Comparison of ENCODE assay signal across 1 cellular context in the genomic region with DNA sequence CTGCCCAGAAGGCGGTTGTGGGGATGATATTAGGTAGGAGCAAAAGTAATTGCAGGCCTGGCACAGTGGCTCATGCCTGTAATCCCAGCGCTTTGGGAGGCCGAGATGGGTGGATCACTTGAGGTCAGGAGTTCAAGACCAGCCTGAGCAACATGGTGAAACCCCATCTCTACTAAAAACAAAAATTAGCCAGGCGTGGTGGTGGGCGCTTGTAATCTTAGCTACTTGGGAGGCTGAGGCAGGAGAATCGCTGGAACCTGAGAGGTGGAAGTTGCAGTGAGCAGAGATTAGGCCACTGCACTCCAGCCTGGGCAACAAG.
TF ChIP-seq lines count a peak whose summit lies in the region.

No MANE protein-coding gene starts in this region.

TF ChIP-seq in GM12878, 131 proteins besides CTCF, POLR2A, EP300 and RAD21:
- TF ChIP-seq, protein P1, sequence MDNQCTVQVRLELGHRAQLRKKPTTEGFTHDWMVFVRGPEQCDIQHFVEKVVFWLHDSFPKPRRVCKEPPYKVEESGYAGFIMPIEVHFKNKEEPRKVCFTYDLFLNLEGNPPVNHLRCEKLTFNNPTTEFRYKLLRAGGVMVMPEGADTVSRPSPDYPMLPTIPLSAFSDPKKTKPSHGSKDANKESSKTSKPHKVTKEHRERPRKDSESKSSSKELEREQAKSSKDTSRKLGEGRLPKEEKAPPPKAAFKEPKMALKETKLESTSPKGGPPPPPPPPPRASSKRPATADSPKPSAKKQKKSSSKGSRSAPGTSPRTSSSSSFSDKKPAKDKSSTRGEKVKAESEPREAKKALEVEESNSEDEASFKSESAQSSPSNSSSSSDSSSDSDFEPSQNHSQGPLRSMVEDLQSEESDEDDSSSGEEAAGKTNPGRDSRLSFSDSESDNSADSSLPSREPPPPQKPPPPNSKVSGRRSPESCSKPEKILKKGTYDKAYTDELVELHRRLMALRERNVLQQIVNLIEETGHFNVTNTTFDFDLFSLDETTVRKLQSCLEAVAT (IDR thresholded peaks at IDR 0.05) = 0 out of 2 replicates have a peak, but pooled peaks have one; percentile 4
